In genomic region chr9:7597716-7598115, GRCh38 we compare ENCODE assay signal across 29 cellular contexts.
"Had no signal": no experiment of that assay in that cellular context is flagged by ENCODE, and none has a peak within 500 bp of the region (broad histone marks: within the 10 kb centered on the region; RNA-seq: fewer than 3 reads in every experiment).

No MANE protein-coding gene starts in this region.

- H3K4me1 ChIP-seq: stomach, suprapubic skin, testis, thyroid gland, tibial artery, tibial nerve, transverse colon, upper lobe of left lung, upper lobe of right lung, uterus, vagina had no signal

- H3K9me3 Mint-ChIP-seq: stimulated activated effector memory CD8-positive, alpha-beta T cell treated with anti-CD3 and anti-CD28 coated beads, Interleukin-12 subunit alpha, Interleukin-12 subunit beta, amount 100 ng/mL, for 72 hours had no signal

- H3K4me1 Mint-ChIP-seq: stimulated activated effector memory CD8-positive, alpha-beta T cell treated with anti-CD3 and anti-CD28 coated beads, Interleukin-12 subunit alpha, Interleukin-12 subunit beta, amount 100 ng/mL, for 72 hours; stimulated activated memory B cell treated with anti-CD40 and anti-IgM and Interleukin-4, amounts not matched to agents 10 μg/mL and 1 μg/mL and 100 μg/mL, for 72 hours; stimulated activated naive CD8-positive, alpha-beta T cell treated with anti-CD3 and anti-CD28 coated beads, Interleukin-15, amount 100 ng/mL, for 72 hours had no signal

- DNase-seq: stimulated activated CD4-positive, alpha-beta T cell treated with anti-CD3 and anti-CD28 coated beads, Interleukin-2, amount 100 ng/mL, for 48 hours; stimulated activated CD4-positive, alpha-beta T cell treated with anti-CD3 and anti-CD28 coated beads, Interleukin-4, amount 100 ng/mL, for 1 hour; stimulated activated CD4-positive, alpha-beta T cell treated with anti-CD3 and anti-CD28 coated beads, Interleukin-4, amount 100 ng/mL, for 24 hours; stimulated activated CD4-positive, alpha-beta T cell treated with anti-CD3 and anti-CD28 coated beads, Interleukin-4, amount 100 ng/mL, for 4 hours; stimulated activated CD8-positive, alpha-beta memory T cell treated with anti-CD3 and anti-CD28 coated beads, Interleukin-4, amount 100 ng/mL, for 48 hours; stimulated activated naive B cell treated with anti-CD40 and anti-IgM and Interleukin-4, amounts not matched to agents 10 μg/mL and 1 μg/mL and 100 μg/mL, for 72 hours; stimulated activated naive CD4-positive, alpha-beta T cell; stimulated activated naive CD4-positive, alpha-beta T cell treated with Interleukin-2 at 50 U/mL for 16 hours; stimulated activated naive CD8-positive, alpha-beta T cell treated with anti-CD3 and anti-CD28 coated beads, Interleukin-15, amount 100 ng/mL, for 72 hours; stimulated activated naive CD8-positive, alpha-beta T cell treated with anti-CD3 and anti-CD28 coated beads, Interleukin-15, Interleukin-2, amounts not matched to agents 100 U/mL and 50 U/mL, for 24 hours; stomach; substantia nigra; testis; thyroid gland; tibial artery; transverse colon; trophoblast cell; upper lobe of right lung; uterus had no signal

- H3K27me3 Mint-ChIP-seq: stimulated activated memory B cell treated with anti-CD40 and anti-IgM and Interleukin-4, amounts not matched to agents 10 μg/mL and 1 μg/mL and 100 μg/mL, for 72 hours; stimulated activated naive CD8-positive, alpha-beta T cell treated with anti-CD3 and anti-CD28 coated beads, Interleukin-15, amount 100 ng/mL, for 72 hours; stimulated activated naive CD8-positive, alpha-beta T cell treated with anti-CD3 and anti-CD28 coated beads, Interleukin-15, Interleukin-2, amounts not matched to agents 100 ng/mL and 50 ng/mL, for 24 hours had no signal

- H3K36me3 Mint-ChIP-seq: stimulated activated effector memory CD8-positive, alpha-beta T cell treated with anti-CD3 and anti-CD28 coated beads, Interleukin-12 subunit alpha, Interleukin-12 subunit beta, amount 100 ng/mL, for 72 hours; stimulated activated memory B cell treated with anti-CD40 and anti-IgM and Interleukin-4, amounts not matched to agents 10 μg/mL and 1 μg/mL and 100 μg/mL, for 72 hours; type B pancreatic cell had no signal

- H3K9me3 ChIP-seq: testis, thoracic aorta, thyroid gland, tibial artery, transverse colon, upper lobe of left lung, upper lobe of right lung, uterus, vagina had no signal

- H3K36me3 ChIP-seq: stomach, suprapubic skin, thoracic aorta, thyroid gland, tibial artery, tibial nerve, transverse colon, upper lobe of left lung, upper lobe of right lung, uterus, vagina had no signal

- FAIRE-seq: urothelium cell line had no signal

- H3K4me3 ChIP-seq: stomach, suprapubic skin, testis, thoracic aorta, thyroid gland, tibial artery, tibial nerve, transverse colon, upper lobe of left lung, upper lobe of right lung, uterus, vagina had no signal

- H3K4me3 Mint-ChIP-seq: stimulated activated effector memory CD8-positive, alpha-beta T cell treated with anti-CD3 and anti-CD28 coated beads, Interleukin-12 subunit alpha, Interleukin-12 subunit beta, amount 100 ng/mL, for 72 hours; stimulated activated memory B cell treated with anti-CD40 and anti-IgM and Interleukin-4, amounts not matched to agents 10 μg/mL and 1 μg/mL and 100 μg/mL, for 72 hours; stimulated activated naive B cell treated with anti-CD40 and anti-IgM and Interleukin-4, amounts not matched to agents 10 μg/mL and 1 μg/mL and 100 μg/mL, for 72 hours; stimulated activated naive CD8-positive, alpha-beta T cell treated with anti-CD3 and anti-CD28 coated beads, Interleukin-15, amount 100 ng/mL, for 72 hours; stimulated activated naive CD8-positive, alpha-beta T cell treated with anti-CD3 and anti-CD28 coated beads, Interleukin-15, Interleukin-2, amounts not matched to agents 100 ng/mL and 50 ng/mL, for 24 hours; type B pancreatic cell had no signal

- H3K27ac ChIP-seq: stomach, suprapubic skin, testis, thoracic aorta, thyroid gland, tibial artery, tibial nerve, transverse colon, upper lobe of left lung, upper lobe of right lung, uterus, vagina had no signal

- H3K27ac Mint-ChIP-seq: stimulated activated effector memory CD8-positive, alpha-beta T cell treated with anti-CD3 and anti-CD28 coated beads, Interleukin-12 subunit alpha, Interleukin-12 subunit beta, amount 100 ng/mL, for 72 hours; stimulated activated memory B cell treated with anti-CD40 and anti-IgM and Interleukin-4, amounts not matched to agents 10 μg/mL and 1 μg/mL and 100 μg/mL, for 72 hours; stimulated activated naive B cell treated with anti-CD40 and anti-IgM and Interleukin-4, amounts not matched to agents 10 μg/mL and 1 μg/mL and 100 μg/mL, for 72 hours; stimulated activated naive CD8-positive, alpha-beta T cell treated with anti-CD3 and anti-CD28 coated beads, Interleukin-15, amount 100 ng/mL, for 72 hours; stimulated activated naive CD8-positive, alpha-beta T cell treated with anti-CD3 and anti-CD28 coated beads, Interleukin-15, Interleukin-2, amounts not matched to agents 100 ng/mL and 50 ng/mL, for 24 hours; type B pancreatic cell had no signal
